8 cellular contexts compared by ENCODE assay signal in the genomic region with DNA sequence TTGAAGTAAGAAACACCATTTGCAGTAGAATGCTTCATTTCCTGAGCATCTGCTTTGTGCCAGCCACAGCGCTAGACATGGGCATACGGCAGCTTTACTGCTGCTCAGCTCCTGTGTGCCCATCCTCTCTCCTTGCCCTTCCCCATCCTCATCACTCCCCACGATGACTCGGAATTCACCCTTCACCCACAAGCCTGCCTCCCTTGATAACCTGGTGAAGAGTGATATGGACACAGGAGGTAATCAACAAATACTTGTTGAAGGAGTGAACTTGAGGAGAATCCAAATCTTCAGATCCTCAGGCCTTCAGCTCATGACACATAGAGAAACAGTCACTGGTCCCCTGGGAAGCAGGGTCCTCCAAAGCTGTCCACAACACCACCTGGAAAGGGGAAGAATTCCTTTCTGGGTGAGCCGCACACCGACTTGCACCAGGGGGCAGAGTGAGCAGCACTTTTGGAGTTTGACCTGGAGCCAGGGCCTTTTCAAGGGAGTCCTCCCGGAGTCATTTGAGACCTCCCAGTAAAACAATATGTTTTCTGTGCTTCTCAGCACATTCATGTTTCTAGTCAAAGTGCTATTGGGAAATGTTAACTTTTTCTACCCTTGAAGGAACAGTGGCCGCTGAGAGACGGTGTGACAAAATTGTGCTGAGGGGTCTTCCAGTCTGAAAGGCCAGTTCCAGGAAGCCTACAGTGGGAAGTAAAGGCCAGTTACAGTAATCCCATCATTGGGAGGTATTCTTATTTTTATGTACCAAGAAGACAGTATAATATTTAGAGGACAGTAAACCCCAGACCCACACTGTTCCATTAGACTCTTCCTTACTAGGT.
DNase-seq lines count a peak whose midpoint lies in the region.

No MANE protein-coding gene starts in this region.

- no peak overlapping the region for H3K4me3 ChIP-seq in SJSA1
- H3K4me3 ChIP-seq in duodenal mucosa (ENCODE audit: low read depth in 1 of 2, low read length in 2 of 2): no peak overlapping the region

- DNase-seq in NCI-H510A treated with DMSO at 0.1 percent for 48 hours (lab: John Stamatoyannopoulos, UW): peak; percentile 22
- no peak for DNase-seq in NCI-H510A (lab: John Stamatoyannopoulos, UW)
- DNase-seq in KBM-7: peak; percentile 50
- DNase-seq in SJSA1 (ENCODE audit: low read depth in 1 of 2, low spot score in 2 of 2): peak; percentile 77 to 84
- DNase-seq in medulla oblongata (ENCODE audit: extremely low spot score): peak; percentile 54
- DNase-seq in putamen (ENCODE audit: low spot score): no peak
- DNase-seq in GF-D8 (lab: John Stamatoyannopoulos, UW): no peak

- H3K4me1 ChIP-seq in SJSA1 (replicated peaks) (peaks cover 19% of the 10 kb centered on the region), duodenal mucosa (ENCODE audit: control insufficient read depth in 1 of 2, insufficient read depth in 2 of 2, low read length in 2 of 2) (peaks cover 0 to 4% of the 10 kb centered on the region in 2 donors)

- H3K27ac ChIP-seq in SJSA1 (peak overlapping the region; percentile 37), duodenal mucosa (ENCODE audit: low read depth, low read length) (peak overlapping the region; percentile 13)

- H3K9ac ChIP-seq in duodenal mucosa (ENCODE audit: low read depth in 1 of 2, low read length in 2 of 2): no peak overlapping the region

- in situ Hi-C loops in KBM-7 (cut with MboI; ENCODE audit: low pct_unique_long_range_greater_than_20kb, low sequenced_read_pairs): no loop called here

- H3K9me3 ChIP-seq in SJSA1 (replicated peaks) (no peaks in the 10 kb centered on the region), duodenal mucosa (ENCODE audit: control insufficient read depth in 1 of 2, low read length in 2 of 2) (no peaks in the 10 kb centered on the region)

- H3K36me3 ChIP-seq in SJSA1 (no peaks in the 10 kb centered on the region), duodenal mucosa (ENCODE audit: control insufficient read depth in 1 of 2, insufficient read depth in 2 of 2, low read length in 2 of 2) (no peaks in the 10 kb centered on the region)

- no peaks in the 10 kb centered on the region for H3K27me3 ChIP-seq in SJSA1 (replicated peaks)
- H3K27me3 ChIP-seq in duodenal mucosa (ENCODE audit: control insufficient read depth in 1 of 2, insufficient read depth in 2 of 2, low read length in 2 of 2): no peaks in the 10 kb centered on the region

Comparison
In these comparisons a context has a peak if more than half of its experiments do, and no peak if none do; other contexts are left out.
1. DNase-seq: peak in NCI-H510A treated with DMSO at 0.1 percent for 48 hours (single experiment), KBM-7 (single experiment), SJSA1 (2 of 2) and medulla oblongata (single experiment); none in NCI-H510A (single experiment), putamen (single experiment) and GF-D8 (single experiment).